1 cellular context compared by ENCODE assay signal in genomic region chr3:52281980-52282801, GRCh38.
TF ChIP-seq lines count a peak whose summit lies in the region.

No MANE protein-coding gene starts in this region.

TF ChIP-seq in HepG2, 621 proteins besides CTCF, POLR2A, EP300 and RAD21 (continues in another document):
- TF ChIP-seq XBP1 (CRISPR knock-in tag; IDR thresholded peaks at IDR 0.05) (no peak), CHCHD3 (CRISPR knock-in tag; IDR thresholded peaks at IDR 0.05) (no peak), ZNF263 (CRISPR knock-in tag; IDR thresholded peaks at IDR 0.05) (no peak), DNMT3B (CRISPR knock-in tag; conservative IDR thresholded peaks at IDR 0.05) (no peak), CBFB (CRISPR knock-in tag; IDR thresholded peaks at IDR 0.05) (no peak), ZNF580 (CRISPR knock-in tag; IDR thresholded peaks at IDR 0.05; ENCODE audit: borderline replicate concordance, low read depth) (no peak), PHF20 (CRISPR knock-in tag; IDR thresholded peaks at IDR 0.05) (no peak), KLF16 (CRISPR knock-in tag; IDR thresholded peaks at IDR 0.05) (no peak), ASH2L (IDR thresholded peaks at IDR 0.05; ENCODE audit: insufficient read length, low read depth, low read length) (no peak), TSC22D2 (CRISPR knock-in tag; IDR thresholded peaks at IDR 0.05; ENCODE audit: borderline replicate concordance) (no peak), ZNF446 (CRISPR knock-in tag; IDR thresholded peaks at IDR 0.05) (no peak), ADNP (CRISPR knock-in tag; IDR thresholded peaks at IDR 0.05) (0 out of 2 replicates have a peak, but pooled peaks have one; percentile 17), MTA3 (CRISPR knock-in tag; IDR thresholded peaks at IDR 0.05) (no peak), ZBTB8A (CRISPR knock-in tag; IDR thresholded peaks at IDR 0.05; ENCODE audit: borderline replicate concordance, low read depth) (no peak), ZNF652 (CRISPR knock-in tag; IDR thresholded peaks at IDR 0.05; ENCODE audit: borderline replicate concordance, low read depth) (no peak), ARID4A (CRISPR knock-in tag; IDR thresholded peaks at IDR 0.05; ENCODE audit: borderline replicate concordance) (peak; percentile 13; the same call in 1 of the 2 replicates), ZSCAN31 (CRISPR knock-in tag; IDR thresholded peaks at IDR 0.05; ENCODE audit: low read depth) (no peak), PHF21A (CRISPR knock-in tag; IDR thresholded peaks at IDR 0.05) (peak; percentile 56), ATF7 (IDR thresholded peaks at IDR 0.05) (no peak), ATF7 (CRISPR knock-in tag; IDR thresholded peaks at IDR 0.05) (no peak), MATR3 (CRISPR knock-in tag; IDR thresholded peaks at IDR 0.05) (no peak), TBL1XR1 (IDR thresholded peaks at IDR 0.05; ENCODE audit: borderline replicate concordance, low read length, partially characterized antibody) (no peak), ZNF513 (CRISPR knock-in tag; conservative IDR thresholded peaks at IDR 0.05) (no peak), ZNF570 (CRISPR knock-in tag; IDR thresholded peaks at IDR 0.05; ENCODE audit: borderline replicate concordance) (no peak), HNF4A (CRISPR knock-in tag; IDR thresholded peaks at IDR 0.05) (peak; percentile 63), ZNF354B (CRISPR knock-in tag; IDR thresholded peaks at IDR 0.05) (no peak), NR2F1 (CRISPR knock-in tag; IDR thresholded peaks at IDR 0.05) (0 out of 4 replicates have a peak, but pooled peaks of 1 of the 2 experiments have one; percentile 29), CC2D1A (CRISPR knock-in tag; IDR thresholded peaks at IDR 0.05) (no peak), ZFP41 (CRISPR knock-in tag; IDR thresholded peaks at IDR 0.05; ENCODE audit: borderline replicate concordance) (no peak)
- TF ChIP-seq, protein P1, sequence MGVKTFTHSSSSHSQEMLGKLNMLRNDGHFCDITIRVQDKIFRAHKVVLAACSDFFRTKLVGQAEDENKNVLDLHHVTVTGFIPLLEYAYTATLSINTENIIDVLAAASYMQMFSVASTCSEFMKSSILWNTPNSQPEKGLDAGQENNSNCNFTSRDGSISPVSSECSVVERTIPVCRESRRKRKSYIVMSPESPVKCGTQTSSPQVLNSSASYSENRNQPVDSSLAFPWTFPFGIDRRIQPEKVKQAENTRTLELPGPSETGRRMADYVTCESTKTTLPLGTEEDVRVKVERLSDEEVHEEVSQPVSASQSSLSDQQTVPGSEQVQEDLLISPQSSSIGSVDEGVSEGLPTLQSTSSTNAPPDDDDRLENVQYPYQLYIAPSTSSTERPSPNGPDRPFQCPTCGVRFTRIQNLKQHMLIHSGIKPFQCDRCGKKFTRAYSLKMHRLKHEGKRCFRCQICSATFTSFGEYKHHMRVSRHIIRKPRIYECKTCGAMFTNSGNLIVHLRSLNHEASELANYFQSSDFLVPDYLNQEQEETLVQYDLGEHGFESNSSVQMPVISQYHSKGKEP (CRISPR knock-in tag; IDR thresholded peaks at IDR 0.05) = no peak
- TF ChIP-seq, protein P2, sequence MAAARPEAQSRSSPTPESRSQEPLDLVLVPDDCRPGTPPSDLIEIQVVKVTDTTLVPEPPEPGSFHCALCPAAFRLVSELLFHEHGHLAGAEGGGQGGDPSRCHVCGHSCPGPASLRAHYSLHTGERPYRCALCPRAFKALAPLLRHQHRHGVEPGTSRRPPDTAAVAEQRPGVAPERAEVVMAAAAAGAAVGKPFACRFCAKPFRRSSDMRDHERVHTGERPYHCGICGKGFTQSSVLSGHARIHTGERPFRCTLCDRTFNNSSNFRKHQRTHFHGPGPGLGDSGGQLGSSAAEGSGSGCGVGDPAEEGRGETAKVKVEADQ (CRISPR knock-in tag; IDR thresholded peaks at IDR 0.05; ENCODE audit: borderline replicate concordance) = no peak
- TF ChIP-seq, protein P3, sequence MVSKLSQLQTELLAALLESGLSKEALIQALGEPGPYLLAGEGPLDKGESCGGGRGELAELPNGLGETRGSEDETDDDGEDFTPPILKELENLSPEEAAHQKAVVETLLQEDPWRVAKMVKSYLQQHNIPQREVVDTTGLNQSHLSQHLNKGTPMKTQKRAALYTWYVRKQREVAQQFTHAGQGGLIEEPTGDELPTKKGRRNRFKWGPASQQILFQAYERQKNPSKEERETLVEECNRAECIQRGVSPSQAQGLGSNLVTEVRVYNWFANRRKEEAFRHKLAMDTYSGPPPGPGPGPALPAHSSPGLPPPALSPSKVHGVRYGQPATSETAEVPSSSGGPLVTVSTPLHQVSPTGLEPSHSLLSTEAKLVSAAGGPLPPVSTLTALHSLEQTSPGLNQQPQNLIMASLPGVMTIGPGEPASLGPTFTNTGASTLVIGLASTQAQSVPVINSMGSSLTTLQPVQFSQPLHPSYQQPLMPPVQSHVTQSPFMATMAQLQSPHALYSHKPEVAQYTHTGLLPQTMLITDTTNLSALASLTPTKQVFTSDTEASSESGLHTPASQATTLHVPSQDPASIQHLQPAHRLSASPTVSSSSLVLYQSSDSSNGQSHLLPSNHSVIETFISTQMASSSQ (IDR thresholded peaks at IDR 0.05; ENCODE audit: low read depth) = no peak
- TF ChIP-seq, protein P3 (CRISPR knock-in tag; IDR thresholded peaks at IDR 0.05; ENCODE audit: borderline replicate concordance) = no peak; the same call in 1 of the 2 replicates
- TF ChIP-seq, protein P4, sequence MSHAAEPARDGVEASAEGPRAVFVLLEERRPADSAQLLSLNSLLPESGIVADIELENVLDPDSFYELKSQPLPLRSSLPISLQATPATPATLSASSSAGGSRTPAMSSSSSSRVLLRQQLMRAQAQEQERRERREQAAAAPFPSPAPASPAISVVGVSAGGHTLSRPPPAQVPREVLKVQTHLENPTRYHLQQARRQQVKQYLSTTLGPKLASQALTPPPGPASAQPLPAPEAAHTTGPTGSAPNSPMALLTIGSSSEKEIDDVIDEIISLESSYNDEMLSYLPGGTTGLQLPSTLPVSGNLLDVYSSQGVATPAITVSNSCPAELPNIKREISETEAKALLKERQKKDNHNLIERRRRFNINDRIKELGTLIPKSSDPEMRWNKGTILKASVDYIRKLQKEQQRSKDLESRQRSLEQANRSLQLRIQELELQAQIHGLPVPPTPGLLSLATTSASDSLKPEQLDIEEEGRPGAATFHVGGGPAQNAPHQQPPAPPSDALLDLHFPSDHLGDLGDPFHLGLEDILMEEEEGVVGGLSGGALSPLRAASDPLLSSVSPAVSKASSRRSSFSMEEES (CRISPR knock-in tag; IDR thresholded peaks at IDR 0.05) = no peak
- TF ChIP-seq, protein P5, sequence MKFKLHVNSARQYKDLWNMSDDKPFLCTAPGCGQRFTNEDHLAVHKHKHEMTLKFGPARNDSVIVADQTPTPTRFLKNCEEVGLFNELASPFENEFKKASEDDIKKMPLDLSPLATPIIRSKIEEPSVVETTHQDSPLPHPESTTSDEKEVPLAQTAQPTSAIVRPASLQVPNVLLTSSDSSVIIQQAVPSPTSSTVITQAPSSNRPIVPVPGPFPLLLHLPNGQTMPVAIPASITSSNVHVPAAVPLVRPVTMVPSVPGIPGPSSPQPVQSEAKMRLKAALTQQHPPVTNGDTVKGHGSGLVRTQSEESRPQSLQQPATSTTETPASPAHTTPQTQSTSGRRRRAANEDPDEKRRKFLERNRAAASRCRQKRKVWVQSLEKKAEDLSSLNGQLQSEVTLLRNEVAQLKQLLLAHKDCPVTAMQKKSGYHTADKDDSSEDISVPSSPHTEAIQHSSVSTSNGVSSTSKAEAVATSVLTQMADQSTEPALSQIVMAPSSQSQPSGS (CRISPR knock-in tag; IDR thresholded peaks at IDR 0.05) = no peak
- TF ChIP-seq, protein P6, sequence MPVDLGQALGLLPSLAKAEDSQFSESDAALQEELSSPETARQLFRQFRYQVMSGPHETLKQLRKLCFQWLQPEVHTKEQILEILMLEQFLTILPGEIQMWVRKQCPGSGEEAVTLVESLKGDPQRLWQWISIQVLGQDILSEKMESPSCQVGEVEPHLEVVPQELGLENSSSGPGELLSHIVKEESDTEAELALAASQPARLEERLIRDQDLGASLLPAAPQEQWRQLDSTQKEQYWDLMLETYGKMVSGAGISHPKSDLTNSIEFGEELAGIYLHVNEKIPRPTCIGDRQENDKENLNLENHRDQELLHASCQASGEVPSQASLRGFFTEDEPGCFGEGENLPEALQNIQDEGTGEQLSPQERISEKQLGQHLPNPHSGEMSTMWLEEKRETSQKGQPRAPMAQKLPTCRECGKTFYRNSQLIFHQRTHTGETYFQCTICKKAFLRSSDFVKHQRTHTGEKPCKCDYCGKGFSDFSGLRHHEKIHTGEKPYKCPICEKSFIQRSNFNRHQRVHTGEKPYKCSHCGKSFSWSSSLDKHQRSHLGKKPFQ (CRISPR knock-in tag; IDR thresholded peaks at IDR 0.05; ENCODE audit: insufficient replicate concordance) = no peak
- TF ChIP-seq, protein P7, sequence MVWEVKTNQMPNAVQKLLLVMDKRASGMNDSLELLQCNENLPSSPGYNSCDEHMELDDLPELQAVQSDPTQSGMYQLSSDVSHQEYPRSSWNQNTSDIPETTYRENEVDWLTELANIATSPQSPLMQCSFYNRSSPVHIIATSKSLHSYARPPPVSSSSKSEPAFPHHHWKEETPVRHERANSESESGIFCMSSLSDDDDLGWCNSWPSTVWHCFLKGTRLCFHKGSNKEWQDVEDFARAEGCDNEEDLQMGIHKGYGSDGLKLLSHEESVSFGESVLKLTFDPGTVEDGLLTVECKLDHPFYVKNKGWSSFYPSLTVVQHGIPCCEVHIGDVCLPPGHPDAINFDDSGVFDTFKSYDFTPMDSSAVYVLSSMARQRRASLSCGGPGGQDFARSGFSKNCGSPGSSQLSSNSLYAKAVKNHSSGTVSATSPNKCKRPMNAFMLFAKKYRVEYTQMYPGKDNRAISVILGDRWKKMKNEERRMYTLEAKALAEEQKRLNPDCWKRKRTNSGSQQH (CRISPR knock-in tag; IDR thresholded peaks at IDR 0.05; ENCODE audit: low read depth) = no peak
- TF ChIP-seq, protein P8, sequence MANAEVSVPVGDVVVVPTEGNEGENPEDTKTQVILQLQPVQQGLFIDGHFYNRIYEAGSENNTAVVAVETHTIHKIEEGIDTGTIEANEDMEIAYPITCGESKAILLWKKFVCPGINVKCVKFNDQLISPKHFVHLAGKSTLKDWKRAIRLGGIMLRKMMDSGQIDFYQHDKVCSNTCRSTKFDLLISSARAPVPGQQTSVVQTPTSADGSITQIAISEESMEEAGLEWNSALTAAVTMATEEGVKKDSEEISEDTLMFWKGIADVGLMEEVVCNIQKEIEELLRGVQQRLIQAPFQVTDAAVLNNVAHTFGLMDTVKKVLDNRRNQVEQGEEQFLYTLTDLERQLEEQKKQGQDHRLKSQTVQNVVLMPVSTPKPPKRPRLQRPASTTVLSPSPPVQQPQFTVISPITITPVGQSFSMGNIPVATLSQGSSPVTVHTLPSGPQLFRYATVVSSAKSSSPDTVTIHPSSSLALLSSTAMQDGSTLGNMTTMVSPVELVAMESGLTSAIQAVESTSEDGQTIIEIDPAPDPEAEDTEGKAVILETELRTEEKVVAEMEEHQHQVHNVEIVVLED (CRISPR knock-in tag; IDR thresholded peaks at IDR 0.05; ENCODE audit: borderline replicate concordance) = no peak
